ENCODE assay signal across 8 cellular contexts in the genomic region with DNA sequence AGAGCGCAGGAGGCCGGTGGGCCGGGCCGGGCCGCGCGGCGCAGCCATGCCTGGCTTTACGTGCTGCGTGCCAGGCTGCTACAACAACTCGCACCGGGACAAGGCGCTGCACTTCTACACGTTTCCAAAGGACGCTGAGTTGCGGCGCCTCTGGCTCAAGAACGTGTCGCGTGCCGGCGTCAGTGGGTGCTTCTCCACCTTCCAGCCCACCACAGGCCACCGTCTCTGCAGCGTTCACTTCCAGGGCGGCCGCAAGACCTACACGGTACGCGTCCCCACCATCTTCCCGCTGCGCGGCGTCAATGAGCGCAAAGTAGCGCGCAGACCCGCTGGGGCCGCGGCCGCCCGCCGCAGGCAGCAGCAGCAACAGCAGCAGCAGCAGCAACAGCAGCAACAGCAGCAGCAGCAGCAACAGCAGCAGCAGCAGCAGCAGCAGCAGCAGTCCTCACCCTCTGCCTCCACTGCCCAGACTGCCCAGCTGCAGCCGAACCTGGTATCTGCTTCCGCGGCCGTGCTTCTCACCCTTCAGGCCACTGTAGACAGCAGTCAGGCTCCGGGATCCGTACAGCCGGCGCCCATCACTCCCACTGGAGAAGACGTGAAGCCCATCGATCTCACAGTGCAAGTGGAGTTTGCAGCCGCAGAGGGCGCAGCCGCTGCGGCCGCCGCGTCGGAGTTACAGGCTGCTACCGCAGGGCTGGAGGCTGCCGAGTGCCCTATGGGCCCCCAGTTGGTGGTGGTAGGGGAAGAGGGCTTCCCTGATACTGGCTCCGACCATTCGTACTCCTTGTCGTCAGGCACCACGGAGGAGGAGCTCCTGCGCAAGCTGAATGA.
DNase-seq lines count a peak whose midpoint lies in the region; ATAC-seq and TF ChIP-seq lines count a peak whose summit lies in the region.

No MANE protein-coding gene starts in this region.

- ATAC-seq in HG02623 (IDR thresholded peaks at IDR 0.05; ENCODE audit: unreplicated experiment): peak; percentile 6

- H3K9me3 ChIP-seq in mucosa of rectum (ENCODE audit: control insufficient read depth in 2 of 2, low read length in 2 of 2): no peaks in the 10 kb centered on the region

- H3K4me1 ChIP-seq in mucosa of rectum (ENCODE audit: control insufficient read depth in 2 of 2, insufficient read depth in 2 of 2, low read length in 2 of 2): peaks cover 38 to 40% of the 10 kb centered on the region in 2 donors

- peak overlapping the region; percentile 85 to 97 for H3K9ac ChIP-seq in mucosa of rectum (ENCODE audit: low read depth in 1 of 2, low read length in 2 of 2)

- H3K27ac ChIP-seq in mucosa of rectum (ENCODE audit: low read depth in 2 of 2, low read length in 2 of 2): peak overlapping the region; percentile 97 to 99

- peak; percentile 31 for TF ChIP-seq CTCF in epithelial cell of esophagus (IDR thresholded peaks at IDR 0.05; ENCODE audit: insufficient read depth, low read depth, low read length, missing control alignments)

- H3K36me3 ChIP-seq in mucosa of rectum (ENCODE audit: control insufficient read depth in 2 of 2, insufficient read depth in 2 of 2, low read length in 2 of 2): no peaks in the 10 kb centered on the region

- peak overlapping the region; percentile 92 for H3K4me3 ChIP-seq in epithelial cell of esophagus (ENCODE audit: low read length)
- H3K4me3 ChIP-seq in mucosa of rectum (ENCODE audit: low read length in 2 of 2): peak overlapping the region; percentile 88 to 90

- no peaks in the 10 kb centered on the region for H3K27me3 ChIP-seq in mucosa of rectum (ENCODE audit: control insufficient read depth in 2 of 2, insufficient read depth in 2 of 2, low read length in 2 of 2)

- DNase-seq in NCI-H1417 (lab: John Stamatoyannopoulos, UW): peak; percentile 39 to 88 (median 73)
- no peak for DNase-seq in NCI-H1417 treated with DMSO at 0.1 percent for 48 hours (lab: John Stamatoyannopoulos, UW)
- DNase-seq in NCI-H510A (lab: John Stamatoyannopoulos, UW): peak; percentile 41
- peak; percentile 35 for DNase-seq in activated T-cell treated with anti-CD3 and anti-CD28 coated beads for 1 hour (ENCODE audit: low read depth)
- peak; percentile 46 for DNase-seq in epithelial cell of esophagus (ENCODE audit: low read depth)
- DNase-seq in stimulated activated CD8-positive, alpha-beta memory T cell treated with anti-CD3 and anti-CD28 coated beads, Interleukin-7, amount 100 ng/mL, for 48 hours (ENCODE audit: extremely low read depth in 1 of 2, low read depth in 1 of 2): peak; percentile 40 to 44
